In the genomic region with DNA sequence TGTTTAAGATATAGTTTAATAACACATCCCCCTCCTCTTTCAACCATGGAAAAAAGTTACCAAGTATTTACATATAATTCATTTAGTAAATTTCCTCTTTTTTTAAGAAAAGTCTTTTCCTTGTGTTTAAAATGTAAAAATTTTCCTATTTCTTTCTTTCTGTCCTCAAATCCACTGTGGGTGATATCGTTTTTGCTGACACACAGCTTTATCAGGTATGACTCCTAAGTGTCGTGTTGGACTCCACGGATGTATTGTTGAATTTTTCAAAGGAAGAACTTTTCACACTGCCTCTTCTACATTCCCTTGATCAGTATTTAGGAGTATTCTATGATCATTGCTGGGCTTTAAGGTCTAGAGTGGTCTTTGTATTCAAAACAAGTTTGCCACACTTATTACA, we compare ENCODE assay signal across 26 cellular contexts. TPM values are rescaled to one million over a fixed set of nuclear protein-coding genes. Genes with fewer than 3 reads are reported as not detected.
DNase-seq lines count a peak whose midpoint lies in the region; ATAC-seq, FAIRE-seq and TF ChIP-seq lines count a peak whose summit lies in the region.
"Had no signal": no experiment of that assay in that cellular context is flagged by ENCODE, and none has a peak within 500 bp of the region (broad histone marks: within the 10 kb centered on the region; RNA-seq: fewer than 3 reads in every experiment).

No MANE protein-coding gene starts in this region.

- no peaks in the 10 kb centered on the region for H3K9me3 ChIP-seq in CD4-positive, alpha-beta T cell (ENCODE audit: control insufficient read depth, low read length)
- H3K9me3 ChIP-seq in CD8-positive, alpha-beta T cell (ENCODE audit: low read length), result no peaks in the 10 kb centered on the region
- H3K9me3 ChIP-seq in K562 (replicated peaks; ENCODE audit: control insufficient read depth, insufficient read depth, low read depth, low read length) (no peaks in the 10 kb centered on the region), pancreas (no peaks in the 10 kb centered on the region), right cardiac atrium (ENCODE audit: control insufficient read depth, low read length) (no peaks in the 10 kb centered on the region), neuronal stem cell (replicated peaks in 1 of 2; ENCODE audit: control insufficient read depth in 2 of 2, insufficient read depth in 1 of 2, low read depth in 1 of 2, low read length in 2 of 2) (no peaks in the 10 kb centered on the region)
- H3K9me3 ChIP-seq: SK-N-SH had no signal

- H3K9me1 ChIP-seq in K562 (ENCODE audit: control insufficient read depth, insufficient read depth, low read length), result no peaks in the 10 kb centered on the region

- no peaks in the 10 kb centered on the region for H3K9me3 Mint-ChIP-seq in CD4-positive, alpha-beta T cell
- H3K9me3 Mint-ChIP-seq in CD8-positive, alpha-beta T cell, result no peaks in the 10 kb centered on the region
- H3K9me3 Mint-ChIP-seq: H9 had no signal

- no peaks in the 10 kb centered on the region for H3K27me3 Mint-ChIP-seq in CD4-positive, alpha-beta T cell
- H3K27me3 Mint-ChIP-seq in CD8-positive, alpha-beta T cell (ENCODE audit: low read depth), result no peaks in the 10 kb centered on the region
- H3K27me3 Mint-ChIP-seq: B cell, IgD-negative memory B cell had no signal

- no peaks in the 10 kb centered on the region for H3K79me2 ChIP-seq in K562 (ENCODE audit: control insufficient read depth, insufficient read depth, low read length)

- no peak overlapping the region for H2BK15ac ChIP-seq in neuronal stem cell (ENCODE audit: low read length)

- H3K36me3 Mint-ChIP-seq in CD4-positive, alpha-beta T cell (ENCODE audit: low read depth), result peaks cover 100% of the 10 kb centered on the region
- H3K36me3 Mint-ChIP-seq in CD8-positive, alpha-beta T cell, result peaks cover 83% of the 10 kb centered on the region

- H4K91ac ChIP-seq in neuronal stem cell (ENCODE audit: low read depth, low read length, poor library complexity), result no peak overlapping the region

- H3K4me3 ChIP-seq in CD8-positive, alpha-beta T cell (ENCODE audit: low read depth, low read length), result no peak overlapping the region
- H3K4me3 ChIP-seq in K562 (no peak overlapping the region), pancreas (no peak overlapping the region), right cardiac atrium (ENCODE audit: low read length) (no peak overlapping the region), neuronal stem cell (ENCODE audit: low read length in 2 of 2) (no peak overlapping the region)
- H3K4me3 ChIP-seq: GM23248 had no signal

- no peak for TF ChIP-seq CTCF in CD4-positive, alpha-beta T cell (IDR thresholded peaks at IDR 0.05)
- no peak for TF ChIP-seq CTCF in CD8-positive, alpha-beta T cell (IDR thresholded peaks at IDR 0.05)
- no peak for TF ChIP-seq CTCF in K562 (IDR thresholded peaks at IDR 0.05 in 2 of 3, conservative IDR thresholded peaks at IDR 0.05 in 1 of 3; ENCODE audit: insufficient read depth in 2 of 3, low read depth in 1 of 3, low read length in 3 of 3)
- TF ChIP-seq CTCF in pancreas (IDR thresholded peaks at IDR 0.05), result no peak

- no peak for TF ChIP-seq EP300 in K562 (IDR thresholded peaks at IDR 0.05; ENCODE audit: low read length)

- CTCF ChIA-PET in CD4-positive, alpha-beta T cell (lab: Charles Lee), result interaction anchor here (0.9 kb wide), 1 partner anchor 31 kb away, joined by 3 read pairs; no protein-coding TSS in a partner anchor
- CTCF ChIA-PET in CD8-positive, alpha-beta T cell (lab: Charles Lee), result no interaction called here
- CTCF ChIA-PET in K562 (lab: Yijun Ruan, JAX; ENCODE audit: low intra/inter-chr PET ratio), result no interaction called here

- no peak overlapping the region for H4K8ac ChIP-seq in neuronal stem cell (ENCODE audit: low read depth, low read length)

- WGBS in K562 (ENCODE audit: insufficient coverage, low coverage, missing lambda C conversion rate), result 8% methylated on average over 3 of the region's 3 CpGs
- WGBS in pancreas, 2 donors, result 84 to 86% methylated on average over 3 of the region's 3 CpGs
- 85% methylated on average over 3 of the region's 3 CpGs for WGBS in right cardiac atrium
- WGBS in neuronal stem cell (ENCODE audit: extremely low coverage in 2 of 2, insufficient read length in 2 of 2, insufficient replicate concordance in 1 of 2), 2 donors, result no CpG with 5 or more reads among the region's 3 CpGs

- H2BK120ac ChIP-seq in neuronal stem cell (ENCODE audit: low read depth, low read length), result no peak overlapping the region

- DNase-seq in CD4-positive, alpha-beta T cell, result no peak
- DNase-seq in CD8-positive, alpha-beta T cell, result no peak
- DNase-seq in K562 (ENCODE audit: extremely low read depth in 1 of 4, low spot score in 3 of 4), result no peak
- DNase-seq in pancreas, result no peak
- DNase-seq in right cardiac atrium, result no peak
- no peak for DNase-seq in neuronal stem cell (ENCODE audit: low spot score)
- DNase-seq in HuH-7 (ENCODE audit: low spot score), result no peak
- DNase-seq: DMS153; DND-41; GM23248; H9; NCI-H1048; NCI-H1417; NCI-H1694; NCI-H2029 treated with DMSO at 0.1 percent for 48 hours; NCI-H446 treated with DMSO at 0.1 percent for 48 hours; NCI-H526; NCI-H82; NK-92 treated with Interleukin-12 subunit alpha and Interleukin-12 subunit beta, amount 100 ng/mL, for 24 hours; PC-3; SK-N-SH had no signal

- no peaks in the 10 kb centered on the region for H3K79me1 ChIP-seq in neuronal stem cell (ENCODE audit: low read depth, low read length)

- H3K27me3 ChIP-seq in CD4-positive, alpha-beta T cell (ENCODE audit: control insufficient read depth, insufficient read depth, low read length), result no peaks in the 10 kb centered on the region
- no peaks in the 10 kb centered on the region for H3K27me3 ChIP-seq in CD8-positive, alpha-beta T cell (ENCODE audit: insufficient read depth, low read length)
- H3K27me3 ChIP-seq in K562 (ENCODE audit: control insufficient read depth in 2 of 2, insufficient read depth in 2 of 2, low read length in 2 of 2) (no peaks in the 10 kb centered on the region), pancreas (no peaks in the 10 kb centered on the region), right cardiac atrium (ENCODE audit: control insufficient read depth, insufficient read depth) (no peaks in the 10 kb centered on the region), neuronal stem cell (ENCODE audit: control insufficient read depth in 3 of 3, insufficient read depth in 3 of 3, low read depth in 1 of 3, low read length in 3 of 3) (no peaks in the 10 kb centered on the region)

- H3K18ac ChIP-seq in neuronal stem cell (ENCODE audit: low read length), result no peak overlapping the region

- no peak for TF ChIP-seq POLR2A in K562 (conservative IDR thresholded peaks at IDR 0.05)

- peak overlapping the region; percentile 67 for H3K27ac Mint-ChIP-seq in CD4-positive, alpha-beta T cell
- H3K27ac Mint-ChIP-seq in CD8-positive, alpha-beta T cell, result peak overlapping the region; percentile 41
- H3K27ac Mint-ChIP-seq: B cell, H9, IgD-negative memory B cell had no signal

- peaks cover 88% of the 10 kb centered on the region for H3K4me1 Mint-ChIP-seq in CD4-positive, alpha-beta T cell (ENCODE audit: low read depth)
- peaks cover 68% of the 10 kb centered on the region for H3K4me1 Mint-ChIP-seq in CD8-positive, alpha-beta T cell (ENCODE audit: low read depth)
- H3K4me1 Mint-ChIP-seq: H9 had no signal

- H3K4me3 Mint-ChIP-seq in CD4-positive, alpha-beta T cell, result no peak overlapping the region
- no peak overlapping the region for H3K4me3 Mint-ChIP-seq in CD8-positive, alpha-beta T cell
- H3K4me3 Mint-ChIP-seq: B cell, H9, IgD-negative memory B cell had no signal

- no peak overlapping the region for H2BK5ac ChIP-seq in neuronal stem cell (ENCODE audit: low read length)

- H3K23ac ChIP-seq in neuronal stem cell (ENCODE audit: low read depth, low read length, poor library complexity), result no peak overlapping the region

- H2BK12ac ChIP-seq in neuronal stem cell (ENCODE audit: low read length), result no peak overlapping the region

- FAIRE-seq in K562 (lab: Jason Lieb, UNC) (no peak), pancreas (lab: Jason Lieb, UNC) (peak; percentile 32)
- FAIRE-seq: GM18507, HTR-8/SVneo had no signal

- intact Hi-C loops in CD4-positive, alpha-beta T cell (cut with DNase I, micrococcal nuclease), result no loop called here
- intact Hi-C loops in CD8-positive, alpha-beta T cell (cut with DNase I, micrococcal nuclease), result no loop called here
- intact Hi-C loops in K562 (cut with micrococcal nuclease) (no loop called here), pancreas (cut with DNase I) (no loop called here), right cardiac atrium (cut with DNase I) (no loop called here)

- no peak overlapping the region for H3K27ac ChIP-seq in CD4-positive, alpha-beta T cell (ENCODE audit: low read depth, low read length)
- H3K27ac ChIP-seq in CD8-positive, alpha-beta T cell (ENCODE audit: low read depth, low read length), result no peak overlapping the region
- no peak overlapping the region for H3K27ac ChIP-seq in K562 (ENCODE audit: extremely low read depth, low read depth, low read length)
- H3K27ac ChIP-seq in pancreas, result no peak overlapping the region
- no peak overlapping the region for H3K27ac ChIP-seq in right cardiac atrium (ENCODE audit: low read length)
- H3K27ac ChIP-seq in neuronal stem cell (replicated peaks; ENCODE audit: low read length), result no peak overlapping the region
- H3K27ac ChIP-seq: C4-2B, GM23248 had no signal

- H2AK5ac ChIP-seq in neuronal stem cell (ENCODE audit: low read depth, low read length), result no peak overlapping the region

- H3K4me2 ChIP-seq in K562 (ENCODE audit: insufficient read depth, low read length) (no peak overlapping the region), neuronal stem cell (ENCODE audit: insufficient read depth, low read length, poor library complexity, severe bottlenecking) (no peak overlapping the region)
- H3K4me2 ChIP-seq: SK-N-SH had no signal

- no peak overlapping the region for H3K4ac ChIP-seq in neuronal stem cell (ENCODE audit: low read length)

- peaks cover 15% of the 10 kb centered on the region for H3K36me3 ChIP-seq in CD8-positive, alpha-beta T cell (ENCODE audit: insufficient read depth, low read length)
- H3K36me3 ChIP-seq in K562 (ENCODE audit: control insufficient read depth, insufficient read depth, low read length) (no peaks in the 10 kb centered on the region), pancreas (no peaks in the 10 kb centered on the region), neuronal stem cell (replicated peaks in 1 of 2; ENCODE audit: control insufficient read depth in 2 of 2, insufficient read depth in 2 of 2, low read length in 2 of 2) (peaks cover 0 to 8% of the 10 kb centered on the region in 2 donors)

- POLR2A ChIA-PET in CD4-positive, alpha-beta T cell (lab: Charles Lee), result interaction anchor here (1.2 kb wide), 1 partner anchor 33 kb away, joined by 4 read pairs; a partner anchor contains a TSS
- POLR2A ChIA-PET in CD8-positive, alpha-beta T cell (lab: Charles Lee), result interaction anchor here (0.5 kb wide), 1 partner anchor 407 kb away, joined by 3 read pairs; no protein-coding TSS in a partner anchor
- POLR2A ChIA-PET in K562 (lab: Yijun Ruan, JAX), result no interaction called here

- H3K9ac ChIP-seq in K562 (ENCODE audit: insufficient read depth in 1 of 2, low read depth in 2 of 2, low read length in 2 of 2) (no peak overlapping the region), neuronal stem cell (ENCODE audit: low read depth, low read length, poor library complexity) (no peak overlapping the region)
- H3K9ac ChIP-seq: GM23248, SK-N-SH had no signal

- no peak for ATAC-seq in CD4-positive, alpha-beta T cell (ENCODE audit: poor library complexity)
- no peak for ATAC-seq in CD8-positive, alpha-beta T cell
- ATAC-seq in K562 (no peak), pancreas (no peak), right cardiac atrium (no peak)
- ATAC-seq: PC-3 had no signal

- in situ Hi-C loops in K562 (cut with MboI), result no loop called here

- no peak overlapping the region for H3K14ac ChIP-seq in neuronal stem cell (ENCODE audit: low read length)

- H3K4me1 ChIP-seq in CD8-positive, alpha-beta T cell (ENCODE audit: insufficient read depth, low read length), result peaks cover 15% of the 10 kb centered on the region
- H3K4me1 ChIP-seq in K562 (replicated peaks in 1 of 2; ENCODE audit: control insufficient read depth in 2 of 2, insufficient read depth in 2 of 2, low read length in 2 of 2) (no peaks in the 10 kb centered on the region), pancreas (peaks cover 0 to 4% (median 0%) of the 10 kb centered on the region in 3 donors), right cardiac atrium (ENCODE audit: control insufficient read depth, insufficient read depth, low read length) (peaks cover 2% of the 10 kb centered on the region), neuronal stem cell (ENCODE audit: control insufficient read depth in 2 of 2, insufficient read depth in 1 of 2, low read depth in 1 of 2, low read length in 2 of 2) (peaks cover 0 to 2% of the 10 kb centered on the region in 2 donors)

- no peak overlapping the region for H2AFZ ChIP-seq in K562 (ENCODE audit: low read depth, low read length)
- H2AFZ ChIP-seq in neuronal stem cell (ENCODE audit: low read length), result no peak overlapping the region
- H2AFZ ChIP-seq: GM23248 had no signal

- H4K20me1 ChIP-seq in K562 (replicated peaks; ENCODE audit: control insufficient read depth, insufficient read depth, low read length), result no peaks in the 10 kb centered on the region

- BruUV-seq in K562 (replicated peaks; lab: Mats Ljungman, UMichigan), result no TSS peak

- no peak for TF ChIP-seq RAD21 in K562 (CRISPR knock-in tag; conservative IDR thresholded peaks at IDR 0.05 in 1 of 2, IDR thresholded peaks at IDR 0.05 in 1 of 2)

RNA-seq across cellular contexts. Expression of a gene that starts 33.1 kb away (rescaled TPM):
- total RNA-seq in CD4-positive, alpha-beta T cell, result 100 to 1,000 TPM; 360 to 373 TPM
- total RNA-seq in CD8-positive, alpha-beta T cell, result 100 to 1,000 TPM; 341 TPM
- total RNA-seq in K562 (2011; cell fraction: chromatin; rRNA removed; ENCODE audit: low replicate concordance), result 8.0 and 30.7 TPM in 2 replicates
- 4.3 and 6.3 TPM in 2 replicates for total RNA-seq in K562 (2011; cell fraction: nucleolus; rRNA removed)
- total RNA-seq in K562 (2011; cell fraction: nucleoplasm; rRNA removed), result 8.1 and 14.1 TPM in 2 replicates
- total RNA-seq in K562 (2014; rRNA removed), result 3.6 and 5.4 TPM in 2 replicates
- 6.8 and 7.6 TPM in 2 replicates for total RNA-seq in K562 (2014; rRNA removed; fragmentation: Illumina TruSeq; extraction: Trizol)
- 4.2 and 4.8 TPM in 2 replicates for total RNA-seq in K562 (2015; rRNA removed; fragmentation: Illumina TruSeq; extraction: Trizol)
- 6.2 and 6.4 TPM in 2 replicates for total RNA-seq in K562 (2021)
- polyA plus RNA-seq in K562 (2011; rRNA removed), result 3.7 and 7.4 TPM in 2 replicates
- polyA plus RNA-seq in K562 (2011; cell fraction: cytosol; rRNA removed), result 1.5 and 2.0 TPM in 2 replicates
- polyA plus RNA-seq in K562 (2011; cell fraction: nucleus; rRNA removed), result 4.9 and 6.5 TPM in 2 replicates
- 3.8 and 5.5 TPM in 2 replicates for polyA plus RNA-seq in K562 (2012)
- 5.3 and 5.8 TPM in 2 replicates for polyA plus RNA-seq in K562 (2014; fragmentation: Illumina TruSeq; extraction: Trizol)
- 1 to 10 TPM; 4.3 to 5.2 TPM for polyA plus RNA-seq in K562 (2014; fragmentation: Nextera tagmentation; extraction: Ambion mirVana)
- polyA plus RNA-seq in K562 (2014; rRNA removed), result 2.8 and 3.4 TPM in 2 replicates
- 9.5 and 9.9 TPM in 2 replicates for polyA minus RNA-seq in K562 (2011; rRNA and poly(A)+ RNA removed)
- 2.3 and 3.8 TPM in 2 replicates for polyA minus RNA-seq in K562 (2011; cell fraction: cytosol; rRNA and poly(A)+ RNA removed)
- polyA minus RNA-seq in K562 (2011; cell fraction: nucleus; rRNA and poly(A)+ RNA removed), result 11.0 and 15.2 TPM in 2 replicates
- total RNA-seq in pancreas, result 10 to 100 TPM; 13.0 to 30.3 (median 18.3) TPM
- 10 to 100 TPM in 1 of 2 donors, 1 to 10 TPM in 1; 6.2 to 10.5 TPM for polyA plus RNA-seq in pancreas
- total RNA-seq in right cardiac atrium, result 10 to 100 TPM; 31.7 to 35.7 (median 33.9) TPM
- 10.0 TPM for polyA plus RNA-seq in right cardiac atrium
- polyA plus RNA-seq in neuronal stem cell (2013, experiment 1 of 2), result 5.4 TPM
- 5.6 TPM for polyA plus RNA-seq in neuronal stem cell (2013, experiment 2 of 2)

Comparison
In these comparisons a context has a peak if more than half of its experiments do, and no peak if none do; other contexts are left out.
1. RNA of a gene that starts 33.1 kb away (total RNA-seq): 360 to 373 TPM in CD4-positive, alpha-beta T cell and 341 TPM in CD8-positive, alpha-beta T cell; 31.7 to 35.7 TPM in right cardiac atrium, 13.0 to 30.3 TPM in pancreas and 3.6 to 30.7 TPM in K562; every median in the first group is over 4 times any median in the second.